Comparison of ENCODE assay signal across 1 cellular context in the genomic region with DNA sequence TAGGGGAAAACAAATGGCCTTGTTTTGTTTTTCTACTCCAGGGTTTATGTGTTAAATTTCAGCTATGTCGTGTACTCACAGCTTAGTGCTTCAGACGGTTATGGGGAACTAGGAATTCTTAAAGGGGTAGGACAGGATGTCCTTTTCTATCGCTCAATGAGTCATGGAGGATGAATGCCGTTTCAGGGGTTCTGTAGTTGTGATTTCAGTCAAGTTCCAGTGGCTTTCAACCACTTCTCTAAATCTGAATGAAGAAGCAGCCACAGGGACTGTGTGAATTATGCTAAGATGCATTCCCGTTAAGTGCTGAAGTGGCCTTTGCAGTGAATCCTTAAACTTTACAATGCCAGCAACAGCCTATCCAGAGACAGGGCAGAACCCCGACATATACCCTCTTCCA.
TF ChIP-seq lines count a peak whose summit lies in the region.

No MANE protein-coding gene starts in this region.

TF ChIP-seq in GM23338, 12 proteins besides CTCF, POLR2A, EP300 and RAD21 (continued from another document):
- TF ChIP-seq, protein P1, sequence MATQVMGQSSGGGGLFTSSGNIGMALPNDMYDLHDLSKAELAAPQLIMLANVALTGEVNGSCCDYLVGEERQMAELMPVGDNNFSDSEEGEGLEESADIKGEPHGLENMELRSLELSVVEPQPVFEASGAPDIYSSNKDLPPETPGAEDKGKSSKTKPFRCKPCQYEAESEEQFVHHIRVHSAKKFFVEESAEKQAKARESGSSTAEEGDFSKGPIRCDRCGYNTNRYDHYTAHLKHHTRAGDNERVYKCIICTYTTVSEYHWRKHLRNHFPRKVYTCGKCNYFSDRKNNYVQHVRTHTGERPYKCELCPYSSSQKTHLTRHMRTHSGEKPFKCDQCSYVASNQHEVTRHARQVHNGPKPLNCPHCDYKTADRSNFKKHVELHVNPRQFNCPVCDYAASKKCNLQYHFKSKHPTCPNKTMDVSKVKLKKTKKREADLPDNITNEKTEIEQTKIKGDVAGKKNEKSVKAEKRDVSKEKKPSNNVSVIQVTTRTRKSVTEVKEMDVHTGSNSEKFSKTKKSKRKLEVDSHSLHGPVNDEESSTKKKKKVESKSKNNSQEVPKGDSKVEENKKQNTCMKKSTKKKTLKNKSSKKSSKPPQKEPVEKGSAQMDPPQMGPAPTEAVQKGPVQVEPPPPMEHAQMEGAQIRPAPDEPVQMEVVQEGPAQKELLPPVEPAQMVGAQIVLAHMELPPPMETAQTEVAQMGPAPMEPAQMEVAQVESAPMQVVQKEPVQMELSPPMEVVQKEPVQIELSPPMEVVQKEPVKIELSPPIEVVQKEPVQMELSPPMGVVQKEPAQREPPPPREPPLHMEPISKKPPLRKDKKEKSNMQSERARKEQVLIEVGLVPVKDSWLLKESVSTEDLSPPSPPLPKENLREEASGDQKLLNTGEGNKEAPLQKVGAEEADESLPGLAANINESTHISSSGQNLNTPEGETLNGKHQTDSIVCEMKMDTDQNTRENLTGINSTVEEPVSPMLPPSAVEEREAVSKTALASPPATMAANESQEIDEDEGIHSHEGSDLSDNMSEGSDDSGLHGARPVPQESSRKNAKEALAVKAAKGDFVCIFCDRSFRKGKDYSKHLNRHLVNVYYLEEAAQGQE (IDR thresholded peaks at IDR 0.05; ENCODE audit: unreplicated experiment) = no peak
- TF ChIP-seq POLR2AphosphoS5 (IDR thresholded peaks at IDR 0.05; ENCODE audit: low read depth) (no peak), EZH2 (IDR thresholded peaks at IDR 0.05; ENCODE audit: low read depth, unreplicated experiment) (no peak)
TF ChIP-seq in GM23338: peak in this region for 0.
